Comparison of ENCODE assay signal across 23 cellular contexts in the genomic region with DNA sequence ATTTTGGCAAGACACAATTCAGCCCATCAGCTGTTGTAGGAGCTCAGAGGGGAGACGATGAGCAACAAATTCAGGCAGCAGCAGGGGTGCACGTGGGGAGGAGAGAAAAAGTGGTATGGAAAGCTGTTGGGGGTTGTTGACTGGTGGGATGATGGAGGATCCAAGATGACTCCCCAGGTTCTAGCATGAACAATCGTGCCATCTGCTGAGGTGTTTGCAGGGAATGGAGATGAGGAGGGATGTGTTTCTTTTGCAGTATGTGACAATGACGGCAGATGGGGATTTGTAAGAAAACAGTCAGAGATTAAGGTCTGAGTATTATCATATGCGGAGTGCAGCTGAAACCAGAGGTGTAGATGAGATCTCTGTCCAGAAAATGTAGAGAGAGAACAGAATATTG.
DNase-seq lines count a peak whose midpoint lies in the region; ATAC-seq and TF ChIP-seq lines count a peak whose summit lies in the region.
"Had no signal": no experiment of that assay in that cellular context is flagged by ENCODE, and none has a peak within 500 bp of the region (broad histone marks: within the 10 kb centered on the region; RNA-seq: fewer than 3 reads in every experiment).

No MANE protein-coding gene starts in this region.

- no peaks in the 10 kb centered on the region for H3K27me3 Mint-ChIP-seq in central memory CD8-positive, alpha-beta T cell
- no peaks in the 10 kb centered on the region for H3K27me3 Mint-ChIP-seq in neural progenitor cell (ENCODE audit: insufficient read depth, low read depth)
- no peaks in the 10 kb centered on the region for H3K27me3 Mint-ChIP-seq in CD8-positive, alpha-beta memory T cell
- H3K27me3 Mint-ChIP-seq: IgD-negative memory B cell had no signal

- no peak for ATAC-seq in central memory CD8-positive, alpha-beta T cell (replicated peaks; ENCODE audit: extremely low read depth, poor library complexity, severe bottlenecking)
- ATAC-seq in stimulated activated effector memory CD8-positive, alpha-beta T cell treated with anti-CD3 and anti-CD28 coated beads, Interleukin-12 subunit alpha, Interleukin-12 subunit beta, amount 100 ng/mL, for 72 hours = no peak
- ATAC-seq in foreskin keratinocyte = no peak
- ATAC-seq: A549, GM12878 had no signal

- H3F3A ChIP-seq in neural progenitor cell (ENCODE audit: low read depth) = peaks cover 18% of the 10 kb centered on the region

- H3K36me3 Mint-ChIP-seq in central memory CD8-positive, alpha-beta T cell (ENCODE audit: insufficient read depth) = peaks cover 34% of the 10 kb centered on the region
- peaks cover 22% of the 10 kb centered on the region for H3K36me3 Mint-ChIP-seq in neural progenitor cell
- H3K36me3 Mint-ChIP-seq in stimulated activated effector memory CD8-positive, alpha-beta T cell treated with anti-CD3 and anti-CD28 coated beads, Interleukin-12 subunit alpha, Interleukin-12 subunit beta, amount 100 ng/mL, for 72 hours = peaks cover 100% of the 10 kb centered on the region
- peaks cover 5 to 93% (median 40%) of the 10 kb centered on the region in 3 donors for H3K36me3 Mint-ChIP-seq in CD8-positive, alpha-beta memory T cell

- 88% methylated on average over 5 of the region's 5 CpGs for WGBS in hepatocyte (ENCODE audit: low lambda C conversion rate, missing lambda C conversion rate)

- no peaks in the 10 kb centered on the region for H3K9me2 ChIP-seq in hepatocyte (replicated peaks; ENCODE audit: insufficient read depth)

- H3K4me3 ChIP-seq in neural progenitor cell = no peak overlapping the region
- no peak overlapping the region for H3K4me3 ChIP-seq in hepatocyte
- no peak overlapping the region for H3K4me3 ChIP-seq in CD8-positive, alpha-beta memory T cell (ENCODE audit: low read length)
- H3K4me3 ChIP-seq: A549, GM12878, PC-9 had no signal

- H3K27me3 ChIP-seq in neural progenitor cell (no peaks in the 10 kb centered on the region), hepatocyte (no peaks in the 10 kb centered on the region), foreskin keratinocyte (no peaks in the 10 kb centered on the region)
- no peaks in the 10 kb centered on the region for H3K27me3 ChIP-seq in CD8-positive, alpha-beta memory T cell (ENCODE audit: insufficient read depth, low read length, poor library complexity, severe bottlenecking)
- H3K27me3 ChIP-seq: BE2C had no signal

- no peaks in the 10 kb centered on the region for H3K9me3 ChIP-seq in neural progenitor cell (ENCODE audit: low read depth)
- no peaks in the 10 kb centered on the region for H3K9me3 ChIP-seq in hepatocyte (ENCODE audit: low read depth)
- no peaks in the 10 kb centered on the region for H3K9me3 ChIP-seq in CD8-positive, alpha-beta memory T cell (ENCODE audit: low read length)
- H3K9me3 ChIP-seq: A549, BE2C had no signal

- no peaks in the 10 kb centered on the region for H3K4me1 Mint-ChIP-seq in central memory CD8-positive, alpha-beta T cell
- peaks cover 22% of the 10 kb centered on the region for H3K4me1 Mint-ChIP-seq in neural progenitor cell
- H3K4me1 Mint-ChIP-seq in stimulated activated effector memory CD8-positive, alpha-beta T cell treated with anti-CD3 and anti-CD28 coated beads, Interleukin-12 subunit alpha, Interleukin-12 subunit beta, amount 100 ng/mL, for 72 hours = peaks cover 6% of the 10 kb centered on the region
- H3K4me1 Mint-ChIP-seq in CD8-positive, alpha-beta memory T cell = peaks cover 0 to 3% (median 0%) of the 10 kb centered on the region in 3 donors

- H3K4me1 ChIP-seq in neural progenitor cell (peaks cover 21% of the 10 kb centered on the region), hepatocyte (ENCODE audit: insufficient read depth) (no peaks in the 10 kb centered on the region), foreskin keratinocyte (peaks cover 9% of the 10 kb centered on the region)
- H3K4me1 ChIP-seq in CD8-positive, alpha-beta memory T cell (ENCODE audit: insufficient read depth, low read length) = no peaks in the 10 kb centered on the region
- H3K4me1 ChIP-seq: BE2C had no signal

- H3K4me3 Mint-ChIP-seq in central memory CD8-positive, alpha-beta T cell = no peak overlapping the region
- H3K4me3 Mint-ChIP-seq in neural progenitor cell = no peak overlapping the region
- no peak overlapping the region for H3K4me3 Mint-ChIP-seq in stimulated activated effector memory CD8-positive, alpha-beta T cell treated with anti-CD3 and anti-CD28 coated beads, Interleukin-12 subunit alpha, Interleukin-12 subunit beta, amount 100 ng/mL, for 72 hours
- H3K4me3 Mint-ChIP-seq in CD8-positive, alpha-beta memory T cell = no peak overlapping the region
- H3K4me3 Mint-ChIP-seq: HFFc6, IgD-negative memory B cell had no signal

- CTCF ChIA-PET in CD8-positive, alpha-beta memory T cell (lab: Charles Lee) = no interaction called here

- H3K9ac ChIP-seq in neural progenitor cell = no peak overlapping the region

- H2AFZ ChIP-seq in neural progenitor cell (replicated peaks) (no peak overlapping the region), hepatocyte (no peak overlapping the region)
- H2AFZ ChIP-seq: PC-9 had no signal

- H3K27ac ChIP-seq in neural progenitor cell (no peak overlapping the region), hepatocyte (no peak overlapping the region), foreskin keratinocyte (no peak overlapping the region)
- no peak overlapping the region for H3K27ac ChIP-seq in CD8-positive, alpha-beta memory T cell (ENCODE audit: low read depth, low read length)
- H3K27ac ChIP-seq: A549, PC-9 had no signal

- POLR2A ChIA-PET in CD8-positive, alpha-beta memory T cell (lab: Charles Lee) = no interaction called here

- in situ Hi-C loops in G401 (cut with HindIII; ENCODE audit: low sequenced_read_pairs) = no loop called here

- TF ChIP-seq CTCF in neural progenitor cell (IDR thresholded peaks at IDR 0.05) = no peak
- no peak for TF ChIP-seq CTCF in hepatocyte (IDR thresholded peaks at IDR 0.05; ENCODE audit: poor library complexity)
- TF ChIP-seq CTCF in foreskin keratinocyte (conservative IDR thresholded peaks at IDR 0.05) = no peak

- no peaks in the 10 kb centered on the region for H3K9me3 Mint-ChIP-seq in central memory CD8-positive, alpha-beta T cell
- no peaks in the 10 kb centered on the region for H3K9me3 Mint-ChIP-seq in neural progenitor cell
- no peaks in the 10 kb centered on the region for H3K9me3 Mint-ChIP-seq in stimulated activated effector memory CD8-positive, alpha-beta T cell treated with anti-CD3 and anti-CD28 coated beads, Interleukin-12 subunit alpha, Interleukin-12 subunit beta, amount 100 ng/mL, for 72 hours
- no peaks in the 10 kb centered on the region for H3K9me3 Mint-ChIP-seq in CD8-positive, alpha-beta memory T cell
- H3K9me3 Mint-ChIP-seq: HFFc6, IgD-negative memory B cell had no signal

- DNase-seq in G401 (ENCODE audit: low spot score) (peak; percentile 63), NCI-H524 treated with DMSO at 0.1 percent for 48 hours (lab: John Stamatoyannopoulos, UW) (peak; percentile 96), neural progenitor cell (ENCODE audit: low spot score) (no peak), hepatocyte (ENCODE audit: low spot score) (no peak), foreskin keratinocyte (no peak)
- no peak for DNase-seq in central memory CD8-positive, alpha-beta T cell (ENCODE audit: low spot score in 2 of 2)
- no peak for DNase-seq in stimulated activated effector memory CD8-positive, alpha-beta T cell treated with anti-CD3 and anti-CD28 coated beads, Interleukin-12 subunit alpha, Interleukin-12 subunit beta, amount 100 ng/mL, for 72 hours (ENCODE audit: low spot score in 2 of 2)
- DNase-seq in CD8-positive, alpha-beta memory T cell = no peak
- DNase-seq: BE2C, DMS 273 treated with DMSO at 0.1 percent for 48 hours, DMS79 treated with DMSO at 0.1 percent for 48 hours, H7, HFFc6, MV-4-11, NCI-H1105 treated with DMSO at 0.1 percent for 48 hours, NCI-H2029 treated with DMSO at 0.1 percent for 48 hours, NCI-H526 treated with DMSO at 0.1 percent for 48 hours, PC-9, RPMI8226, SHP77 had no signal

- peaks cover 3% of the 10 kb centered on the region for H4K20me1 ChIP-seq in neural progenitor cell (ENCODE audit: low read depth)
- H4K20me1 ChIP-seq in hepatocyte (ENCODE audit: insufficient read depth, poor library complexity, severe bottlenecking) = no peaks in the 10 kb centered on the region

- peak overlapping the region; percentile 0 for H3K27ac Mint-ChIP-seq in central memory CD8-positive, alpha-beta T cell (ENCODE audit: low read depth)
- H3K27ac Mint-ChIP-seq in neural progenitor cell = peak overlapping the region; percentile 18
- H3K27ac Mint-ChIP-seq in stimulated activated effector memory CD8-positive, alpha-beta T cell treated with anti-CD3 and anti-CD28 coated beads, Interleukin-12 subunit alpha, Interleukin-12 subunit beta, amount 100 ng/mL, for 72 hours = no peak overlapping the region
- peak overlapping the region in 1 of 8 donors; percentile 8 for H3K27ac Mint-ChIP-seq in CD8-positive, alpha-beta memory T cell
- H3K27ac Mint-ChIP-seq: HFFc6 had no signal

- H3K4me2 ChIP-seq in neural progenitor cell (no peak overlapping the region), hepatocyte (no peak overlapping the region)
- H3K4me2 ChIP-seq: A549, PC-9 had no signal

- H3K79me2 ChIP-seq in neural progenitor cell (ENCODE audit: low read depth) = no peaks in the 10 kb centered on the region
- H3K79me2 ChIP-seq in hepatocyte = no peaks in the 10 kb centered on the region

- H3K36me3 ChIP-seq in neural progenitor cell = no peaks in the 10 kb centered on the region
- H3K36me3 ChIP-seq in hepatocyte (replicated peaks; ENCODE audit: insufficient read depth, low read depth) = no peaks in the 10 kb centered on the region
- H3K36me3 ChIP-seq in CD8-positive, alpha-beta memory T cell (ENCODE audit: insufficient read depth, low read length) = peaks cover 20% of the 10 kb centered on the region
- H3K36me3 ChIP-seq: BE2C had no signal

Comparison
In these comparisons a context has a peak if more than half of its experiments do, and no peak if none do; other contexts are left out.
1. DNase-seq: peak in G401 (single experiment) and NCI-H524 treated with DMSO at 0.1 percent for 48 hours (single experiment); none in central memory CD8-positive, alpha-beta T cell (0 of 2), neural progenitor cell (single experiment), stimulated activated effector memory CD8-positive, alpha-beta T cell treated with anti-CD3 and anti-CD28 coated beads, Interleukin-12 subunit alpha, Interleukin-12 subunit beta, amount 100 ng/mL, for 72 hours (0 of 2), hepatocyte (single experiment), foreskin keratinocyte (0 of 2) and CD8-positive, alpha-beta memory T cell (0 of 5).